Comparison of ENCODE assay signal across 8 cellular contexts in genomic region chr17:2828396-2829038, GRCh38. TPM values are rescaled to one million over a fixed set of nuclear protein-coding genes. Genes with fewer than 3 reads are reported as not detected.
DNase-seq lines count a peak whose midpoint lies in the region; ATAC-seq, FAIRE-seq and TF ChIP-seq lines count a peak whose summit lies in the region.

No MANE protein-coding gene starts in this region.

- H3K27me3 ChIP-seq in Karpas-422 (ENCODE audit: low read length) (no peaks in the 10 kb centered on the region), cardiac muscle cell (no peaks in the 10 kb centered on the region)

- no peak overlapping the region for H2AFZ ChIP-seq in Karpas-422 (ENCODE audit: low read length)

- ATAC-seq in activated naive CD4-positive, alpha-beta T cell treated with anti-CD3 and anti-CD28 coated beads, Interleukin-2, amount 50 U/mL, for 72 hours: peak; percentile 90 to 97
- ATAC-seq in HG03469 (IDR thresholded peaks at IDR 0.05; ENCODE audit: unreplicated experiment): no peak

- intact Hi-C loops in posterior cingulate gyrus (cut with DNase I): loop anchor here (1.0 kb wide), 1 partner anchor 185 kb away; no protein-coding TSS in a partner anchor

- H3K27ac ChIP-seq in Karpas-422 (ENCODE audit: low read length) (no peak overlapping the region), cardiac muscle cell (no peak overlapping the region)

- no peak for FAIRE-seq in urothelium cell line (lab: Jason Lieb, UNC)

- no peaks in the 10 kb centered on the region for H3K36me3 Mint-ChIP-seq in activated naive CD4-positive, alpha-beta T cell treated with anti-CD3 and anti-CD28 coated beads, Interleukin-2, amount 50 U/mL, for 72 hours

- H3K9me3 ChIP-seq in Karpas-422 (ENCODE audit: low read length): no peaks in the 10 kb centered on the region
- no peaks in the 10 kb centered on the region for H3K9me3 ChIP-seq in cardiac muscle cell (ENCODE audit: low read depth)

- H3K4me2 ChIP-seq in Karpas-422 (ENCODE audit: low read depth, low read length, poor library complexity, severe bottlenecking): peak overlapping the region; percentile 42

- TF ChIP-seq CTCF in cardiac muscle cell (IDR thresholded peaks at IDR 0.05; ENCODE audit: low read depth, low read length): peak; percentile 90

- H3K4me3 ChIP-seq in Karpas-422 (ENCODE audit: low read length): no peak overlapping the region
- H3K4me3 ChIP-seq in cardiac muscle cell: no peak overlapping the region

- no peak overlapping the region for H3K27ac Mint-ChIP-seq in activated naive CD4-positive, alpha-beta T cell treated with anti-CD3 and anti-CD28 coated beads, Interleukin-2, amount 50 U/mL, for 72 hours

- peak; percentile 9 for DNase-seq in GM04504 (ENCODE audit: low read depth)
- peak; percentile 90 for DNase-seq in Karpas-422
- DNase-seq in SW480 (ENCODE audit: low spot score): peak; percentile 72
- peak; percentile 72 to 89 for DNase-seq in activated naive CD4-positive, alpha-beta T cell treated with anti-CD3 and anti-CD28 coated beads, Interleukin-2, amount 50 U/mL, for 72 hours (ENCODE audit: low spot score in 2 of 2)
- DNase-seq in cardiac muscle cell (ENCODE audit: low read depth in 1 of 2, low spot score in 1 of 2): peak; percentile 52 to 79
- peak; percentile 50 to 95 (median 76) for DNase-seq in posterior cingulate gyrus
- peak; percentile 79 for DNase-seq in urothelium cell line (ENCODE audit: low spot score)

- no peaks in the 10 kb centered on the region for H3K9me3 Mint-ChIP-seq in activated naive CD4-positive, alpha-beta T cell treated with anti-CD3 and anti-CD28 coated beads, Interleukin-2, amount 50 U/mL, for 72 hours

- peaks cover 3% of the 10 kb centered on the region for H3K4me1 ChIP-seq in Karpas-422 (ENCODE audit: low read length)
- H3K4me1 ChIP-seq in cardiac muscle cell (ENCODE audit: low read depth): no peaks in the 10 kb centered on the region

- no peaks in the 10 kb centered on the region for H3K79me2 ChIP-seq in Karpas-422 (ENCODE audit: low read length)

- no peaks in the 10 kb centered on the region for H3K9me2 ChIP-seq in Karpas-422 (replicated peaks; ENCODE audit: insufficient read depth, low read length)

- H3K9ac ChIP-seq in Karpas-422 (ENCODE audit: low read length): no peak overlapping the region

- no peaks in the 10 kb centered on the region for H3K36me3 ChIP-seq in Karpas-422 (ENCODE audit: insufficient read depth, low read length)
- no peaks in the 10 kb centered on the region for H3K36me3 ChIP-seq in cardiac muscle cell

- H4K20me1 ChIP-seq in Karpas-422 (ENCODE audit: insufficient read depth, low read depth, low read length): no peaks in the 10 kb centered on the region

RNA-seq across cellular contexts. Expression of gene RAP1GAP2, which starts 32.3 kb away (rescaled TPM):
- 6.0 and 11.7 TPM in 2 replicates for total RNA-seq in Karpas-422 (2014; rRNA removed; shearing (Covaris generic); ENCODE audit: low replicate concordance)
- under 1 TPM; 0.29 to 0.50 TPM for total RNA-seq in activated naive CD4-positive, alpha-beta T cell treated with anti-CD3 and anti-CD28 coated beads, Interleukin-2, amount 50 U/mL, for 72 hours
- total RNA-seq in cardiac muscle cell: 2.9 and 3.5 TPM in 2 replicates
- polyA plus RNA-seq in cardiac muscle cell: 1.1 and 1.2 TPM in 2 replicates

Comparison
In these comparisons a context has a peak if more than half of its experiments do, and no peak if none do; other contexts are left out.
1. DNase-seq: peak in every context shown above with its lines; median percentile 90 in Karpas-422; 80 in activated naive CD4-positive, alpha-beta T cell treated with anti-CD3 and anti-CD28 coated beads, Interleukin-2, amount 50 U/mL, for 72 hours; 79 in urothelium cell line; 76 in posterior cingulate gyrus; 72 in SW480; 66 in cardiac muscle cell; 9 in GM04504.